In genomic region chr6:42746452-42747400, GRCh38 we compare ENCODE assay signal across 8 cellular contexts. TPM values are rescaled to one million over a fixed set of nuclear protein-coding genes. Genes with fewer than 3 reads are reported as not detected.
DNase-seq lines count a peak whose midpoint lies in the region; ATAC-seq and TF ChIP-seq lines count a peak whose summit lies in the region.

No MANE protein-coding gene starts in this region.

- peaks cover 26% of the 10 kb centered on the region for H3K4me1 Mint-ChIP-seq in T-helper 1 cell treated with Interleukin-12 subunit alpha and Interleukin-12 subunit beta and Interleukin-4 antibody, amounts not matched to agents 30 μg/mL and 1 μg/mL, for 36 hours (ENCODE audit: low read depth)
- peaks cover 22% of the 10 kb centered on the region for H3K4me1 Mint-ChIP-seq in progenitor cell of endocrine pancreas (ENCODE audit: low read depth)

- H3K27me3 Mint-ChIP-seq in T-helper 1 cell treated with Interleukin-12 subunit alpha and Interleukin-12 subunit beta and Interleukin-4 antibody, amounts not matched to agents 30 μg/mL and 1 μg/mL, for 36 hours (ENCODE audit: low read depth) = no peaks in the 10 kb centered on the region
- H3K27me3 Mint-ChIP-seq in progenitor cell of endocrine pancreas = no peaks in the 10 kb centered on the region

- peak; percentile 34 for DNase-seq in NCI-H1436 treated with DMSO at 0.1 percent for 48 hours (lab: John Stamatoyannopoulos, UW)
- peak; percentile 71 for DNase-seq in amniotic stem cell (lab: John Stamatoyannopoulos, UW)
- peak; percentile 87 for DNase-seq in left ventricle myocardium superior
- DNase-seq in progenitor cell of endocrine pancreas (ENCODE audit: low spot score, unreplicated experiment) = peak; percentile 69
- peak; percentile 92 for DNase-seq in upper lobe of right lung

- H3K9me3 ChIP-seq in upper lobe of right lung = no peaks in the 10 kb centered on the region

- H3K36me3 ChIP-seq in upper lobe of right lung = no peaks in the 10 kb centered on the region

- TF ChIP-seq CTCF in GM12875 (IDR thresholded peaks at IDR 0.05; ENCODE audit: borderline replicate concordance, insufficient read depth, low read depth, low read length) (no peak), progenitor cell of endocrine pancreas (IDR thresholded peaks at IDR 0.05; ENCODE audit: unreplicated experiment) (no peak), upper lobe of right lung (IDR thresholded peaks at IDR 0.05) (no peak)

- peak overlapping the region; percentile 98 for H3K27ac ChIP-seq in upper lobe of right lung

- peak overlapping the region; percentile 100 for H3K4me3 Mint-ChIP-seq in T-helper 1 cell treated with Interleukin-12 subunit alpha and Interleukin-12 subunit beta and Interleukin-4 antibody, amounts not matched to agents 30 μg/mL and 1 μg/mL, for 36 hours
- peak overlapping the region; percentile 96 for H3K4me3 Mint-ChIP-seq in progenitor cell of endocrine pancreas (ENCODE audit: low read depth)

- intact Hi-C loops in left ventricle myocardium superior (cut with micrococcal nuclease) = no loop called here
- intact Hi-C loops in upper lobe of right lung (cut with DNase I) = no loop called here

- peaks cover 30% of the 10 kb centered on the region for H3K4me1 ChIP-seq in upper lobe of right lung

- no peaks in the 10 kb centered on the region for H3K27me3 ChIP-seq in upper lobe of right lung

- H3K36me3 Mint-ChIP-seq in T-helper 1 cell treated with Interleukin-12 subunit alpha and Interleukin-12 subunit beta and Interleukin-4 antibody, amounts not matched to agents 30 μg/mL and 1 μg/mL, for 36 hours (ENCODE audit: low read depth) = peaks cover 12% of the 10 kb centered on the region
- H3K36me3 Mint-ChIP-seq in progenitor cell of endocrine pancreas (ENCODE audit: insufficient read depth) = peaks cover 1% of the 10 kb centered on the region

- peak; percentile 67 for ATAC-seq in HG02759 (IDR thresholded peaks at IDR 0.05; ENCODE audit: unreplicated experiment)
- peak; percentile 83 for ATAC-seq in left ventricle myocardium superior
- ATAC-seq in upper lobe of right lung = peak; percentile 85

- no peaks in the 10 kb centered on the region for H3K9me3 Mint-ChIP-seq in T-helper 1 cell treated with Interleukin-12 subunit alpha and Interleukin-12 subunit beta and Interleukin-4 antibody, amounts not matched to agents 30 μg/mL and 1 μg/mL, for 36 hours
- no peaks in the 10 kb centered on the region for H3K9me3 Mint-ChIP-seq in progenitor cell of endocrine pancreas (ENCODE audit: low read depth)

- peak overlapping the region; percentile 59 for H3K4me3 ChIP-seq in GM12875 (ENCODE audit: low read depth, low read length)
- H3K4me3 ChIP-seq in upper lobe of right lung = peak overlapping the region; percentile 93

- H3K27ac Mint-ChIP-seq in T-helper 1 cell treated with Interleukin-12 subunit alpha and Interleukin-12 subunit beta and Interleukin-4 antibody, amounts not matched to agents 30 μg/mL and 1 μg/mL, for 36 hours = peak overlapping the region; percentile 100
- H3K27ac Mint-ChIP-seq in progenitor cell of endocrine pancreas = peak overlapping the region; percentile 90

RNA-seq across cellular contexts. Expression of gene TBCC, which starts 0.8 kb away (rescaled TPM):
- total RNA-seq in left ventricle myocardium superior (10.6 TPM), progenitor cell of endocrine pancreas (26.8 and 28.4 TPM in 2 replicates), upper lobe of right lung (17.8 TPM)

RNA-seq across cellular contexts. Expression of gene PRPH2, which starts 24.3 kb away (rescaled TPM):
- total RNA-seq in left ventricle myocardium superior (0.47 TPM), progenitor cell of endocrine pancreas (0.13 TPM in 1 of 2 replicates, not detected in the other), upper lobe of right lung (1.2 TPM)

RNA-seq across cellular contexts. Expression of gene BICRAL, which starts 35.1 kb away (rescaled TPM):
- total RNA-seq in left ventricle myocardium superior (13.0 TPM), progenitor cell of endocrine pancreas (13.2 and 14.4 TPM in 2 replicates), upper lobe of right lung (21.0 TPM)

Comparison
In these comparisons a context has a peak if more than half of its experiments do, and no peak if none do; other contexts are left out.
1. Peak in every context shown above with its lines: DNase-seq, ATAC-seq, H3K4me3 ChIP-seq and H3K27ac ChIP-seq.
2. DNase-seq: peak in every context shown above with its lines; median percentile 92 in upper lobe of right lung; 87 in left ventricle myocardium superior; 71 in amniotic stem cell; 69 in progenitor cell of endocrine pancreas; 34 in NCI-H1436 treated with DMSO at 0.1 percent for 48 hours.